In genomic region chr1:43947061-43947889, GRCh38 we compare ENCODE assay signal across 8 cellular contexts. TPM values are rescaled to one million over a fixed set of nuclear protein-coding genes. Genes with fewer than 3 reads are reported as not detected.
DNase-seq lines count a peak whose midpoint lies in the region; ATAC-seq and TF ChIP-seq lines count a peak whose summit lies in the region.

No MANE protein-coding gene starts in this region.

- no peaks in the 10 kb centered on the region for H3K9me3 Mint-ChIP-seq in natural killer cell

- DNase-seq in NCI-H82 (lab: John Stamatoyannopoulos, UW) (peak; percentile 57), NCI-H82 treated with DMSO at 0.1 percent for 48 hours (lab: John Stamatoyannopoulos, UW; ENCODE audit: unreplicated experiment) (no peak), natural killer cell (no peak), pons (ENCODE audit: low spot score) (no peak), NCI-H2107 (lab: John Stamatoyannopoulos, UW) (no peak)

- peak overlapping the region; percentile 91 for H3K4me3 Mint-ChIP-seq in natural killer cell

- H3K4me3 ChIP-seq in OCI-LY3 (ENCODE audit: low read length) (peak overlapping the region; percentile 96), endocrine pancreas (ENCODE audit: control insufficient read depth, insufficient read depth, low read length) (peak overlapping the region; percentile 44)

- H2AFZ ChIP-seq in OCI-LY3 (ENCODE audit: low read depth, low read length), result peak overlapping the region; percentile 51

- no peaks in the 10 kb centered on the region for H3K36me3 Mint-ChIP-seq in natural killer cell

- TF ChIP-seq CTCF in OCI-LY3 (IDR thresholded peaks at IDR 0.05; ENCODE audit: low read depth, low read length) (no peak), natural killer cell (IDR thresholded peaks at IDR 0.05) (no peak)

- H3K27me3 ChIP-seq in OCI-LY3 (ENCODE audit: low read depth, low read length) (no peaks in the 10 kb centered on the region), endocrine pancreas (ENCODE audit: control insufficient read depth, insufficient read depth, low read length) (no peaks in the 10 kb centered on the region)

- no peaks in the 10 kb centered on the region for H4K20me1 ChIP-seq in OCI-LY3 (ENCODE audit: insufficient read depth, low read length)

- H3K4me2 ChIP-seq in OCI-LY3 (ENCODE audit: low read length), result peak overlapping the region; percentile 95

- H3K4me1 ChIP-seq in OCI-LY3 (ENCODE audit: low read length) (peaks cover 6% of the 10 kb centered on the region), endocrine pancreas (ENCODE audit: control insufficient read depth, insufficient read depth, low read length) (no peaks in the 10 kb centered on the region)

- H3K9ac ChIP-seq in OCI-LY3 (ENCODE audit: low read length), result peak overlapping the region; percentile 80
- peak overlapping the region; percentile 82 for H3K9ac ChIP-seq in endocrine pancreas (ENCODE audit: control insufficient read depth, insufficient read depth, low read length)

- peaks cover 35 to 65% of the 10 kb centered on the region in 2 donors for H3K4me1 Mint-ChIP-seq in natural killer cell

- ATAC-seq in natural killer cell, result no peak
- no peak for ATAC-seq in GM19324 (IDR thresholded peaks at IDR 0.05; ENCODE audit: low FRiP score, unreplicated experiment)

- H3K27ac ChIP-seq in OCI-LY3 (ENCODE audit: low read length), result no peak overlapping the region

- peaks cover 30% of the 10 kb centered on the region for H3K79me2 ChIP-seq in OCI-LY3 (ENCODE audit: low read length)

- no peaks in the 10 kb centered on the region for H3K27me3 Mint-ChIP-seq in natural killer cell (ENCODE audit: low read depth in 2 of 2)

- H3K9me3 ChIP-seq in OCI-LY3 (ENCODE audit: insufficient read depth, low read length) (no peaks in the 10 kb centered on the region), endocrine pancreas (ENCODE audit: control insufficient read depth, low read length) (no peaks in the 10 kb centered on the region)

- H3K36me3 ChIP-seq in OCI-LY3 (replicated peaks; ENCODE audit: low read depth, low read length) (no peaks in the 10 kb centered on the region), endocrine pancreas (ENCODE audit: control insufficient read depth, insufficient read depth, low read length) (no peaks in the 10 kb centered on the region)

- intact Hi-C loops in natural killer cell (cut with micrococcal nuclease), result no loop called here

- H3K27ac Mint-ChIP-seq in natural killer cell, result peak overlapping the region; percentile 88 to 98

RNA-seq across cellular contexts. Expression of gene IPO13, which starts 0.5 kb away (rescaled TPM):
- total RNA-seq in natural killer cell, result 10 to 100 TPM; 18.1 to 22.7 (median 18.4) TPM

RNA-seq across cellular contexts. Expression of gene ARTN, which starts 13.7 kb away (rescaled TPM):
- 1 to 10 TPM in 1 of 3 donors, not detected in 2; 1.4 TPM for total RNA-seq in natural killer cell

RNA-seq across cellular contexts. Expression of gene DPH2, which starts 22.5 kb away (rescaled TPM):
- total RNA-seq in natural killer cell, result 10 to 100 TPM; 18.2 to 27.3 (median 18.8) TPM

RNA-seq across cellular contexts. Expression of gene ATP6V0B, which starts 27.5 kb away (rescaled TPM):
- total RNA-seq in natural killer cell, result 100 to 1,000 TPM in 2 of 3 donors, 10 to 100 TPM in 1; 76.3 to 115 (median 113) TPM

RNA-seq across cellular contexts. Expression of gene B4GALT2, which starts 31.7 kb away (rescaled TPM):
- 1 to 10 TPM; 1.5 to 5.5 (median 2.2) TPM for total RNA-seq in natural killer cell
